ENCODE assay signal across 1 cellular context in the genomic region with DNA sequence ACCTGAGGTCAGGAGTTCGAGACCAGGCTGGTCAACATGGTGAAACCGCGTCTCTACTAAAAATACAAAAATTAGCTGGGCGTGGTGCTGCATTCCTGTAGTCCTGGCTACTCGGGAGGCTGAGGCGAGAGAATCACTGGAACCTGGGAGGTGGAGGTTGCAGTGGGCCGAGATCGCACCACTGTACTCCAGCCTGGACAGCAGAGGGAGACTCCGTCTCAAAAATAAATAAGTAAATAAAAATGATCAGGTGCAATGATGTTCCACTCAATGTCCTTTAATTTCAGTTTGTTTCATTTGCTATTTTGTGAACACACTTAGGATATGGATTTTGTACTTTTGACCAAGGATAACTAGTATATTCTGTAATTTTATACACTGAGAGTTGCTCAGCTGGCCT.
TF ChIP-seq lines count a peak whose summit lies in the region.

No MANE protein-coding gene starts in this region.

TF ChIP-seq in H1, 55 proteins besides CTCF, POLR2A, EP300 and RAD21:
- TF ChIP-seq KDM1A (IDR thresholded peaks at IDR 0.05; ENCODE audit: borderline replicate concordance, low read length) (no peak), EZH2 (IDR thresholded peaks at IDR 0.05; ENCODE audit: low read depth, low read length, severe bottlenecking) (no peak), CTBP2 (IDR thresholded peaks at IDR 0.05; ENCODE audit: borderline replicate concordance, insufficient read depth, insufficient read length, low read length) (no peak), HDAC6 (IDR thresholded peaks at IDR 0.05; ENCODE audit: low read depth, low read length) (no peak), FOSL1 (IDR thresholded peaks at IDR 0.05; ENCODE audit: insufficient read depth, low read depth, low read length) (no peak), SIRT6 (IDR thresholded peaks at IDR 0.05; ENCODE audit: low read length) (no peak), YY1 (IDR thresholded peaks at IDR 0.05; ENCODE audit: low read depth, low read length) (no peak), CBX8 (IDR thresholded peaks at IDR 0.05; ENCODE audit: borderline replicate concordance, low read depth, low read length) (no peak)
